12 cellular contexts compared by ENCODE assay signal in the genomic region with DNA sequence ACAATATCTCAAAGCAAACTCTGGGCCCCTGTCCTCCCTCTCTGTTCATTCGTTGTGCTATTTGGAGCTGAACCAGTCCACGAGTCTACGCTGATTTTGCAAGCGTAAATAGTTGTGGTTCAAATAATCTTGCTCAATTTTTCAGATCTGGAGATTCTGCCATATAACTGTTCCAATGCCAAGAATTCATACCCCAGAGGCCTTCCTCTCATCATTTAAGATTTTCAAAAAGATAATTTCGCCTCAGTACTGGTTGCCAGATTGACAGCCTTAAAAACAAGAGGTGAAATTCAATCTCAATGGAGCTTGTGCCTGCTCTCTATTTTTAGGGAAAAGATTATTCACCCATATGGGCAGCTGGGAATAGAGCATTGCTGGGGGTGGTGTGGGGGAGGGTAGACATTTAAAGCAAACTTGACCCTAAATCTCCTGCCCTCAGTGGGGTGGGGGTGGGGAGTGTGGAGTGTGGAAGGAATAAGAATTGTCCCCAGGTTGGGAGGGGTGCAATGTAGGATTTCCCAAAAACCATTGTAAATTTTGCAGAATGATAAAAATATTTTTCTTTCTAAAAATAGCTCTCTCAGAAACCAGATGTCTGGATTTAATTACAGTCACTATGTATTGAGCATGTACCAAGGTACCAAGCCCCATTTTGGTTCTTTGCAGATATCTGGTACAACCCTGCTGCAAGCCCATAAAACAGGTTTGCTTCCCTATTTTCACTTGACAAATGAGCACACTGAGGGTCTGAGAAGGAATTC.
A peak's percentile ranks its signal among the peaks of the same experiment; 100 is the strongest.
DNase-seq lines count a peak whose midpoint lies in the region; ATAC-seq lines count a peak whose summit lies in the region.
"Had no signal": no experiment of that assay in that cellular context is flagged by ENCODE, and none has a peak within 500 bp of the region (broad histone marks: within the 10 kb centered on the region; RNA-seq: fewer than 3 reads in every experiment).

No MANE protein-coding gene starts in this region.

- no peaks in the 10 kb centered on the region for H3K36me3 Mint-ChIP-seq in T-helper 2 cell treated with Interferon-gamma antibody and Interleukin-4, amounts not matched to agents 5 μg/mL and 100 μg/mL, for 36 hours (ENCODE audit: low read depth)

- H3K36me3 ChIP-seq in aorta (ENCODE audit: control insufficient read depth in 1 of 2, insufficient read depth in 2 of 2, low read length in 1 of 2) = no peaks in the 10 kb centered on the region

- H3K9me3 ChIP-seq in aorta (ENCODE audit: control insufficient read depth, low read length) = no peaks in the 10 kb centered on the region

- peak; percentile 77 for ATAC-seq in aorta (ENCODE audit: low FRiP score)

- intact Hi-C loops in aorta (cut with DNase I) = loop anchor here in 1 of 2 donors (2.0 to 5.0 kb wide), 3 partner anchors 61 to 104 kb away; a partner anchor contains a TSS

- H3K27me3 Mint-ChIP-seq in T-helper 2 cell treated with Interferon-gamma antibody and Interleukin-4, amounts not matched to agents 5 μg/mL and 100 μg/mL, for 36 hours (ENCODE audit: low read depth) = peaks cover 7% of the 10 kb centered on the region

- H3K27ac Mint-ChIP-seq in T-helper 2 cell treated with Interferon-gamma antibody and Interleukin-4, amounts not matched to agents 5 μg/mL and 100 μg/mL, for 36 hours = no peak overlapping the region

- H3K4me3 Mint-ChIP-seq in T-helper 2 cell treated with Interferon-gamma antibody and Interleukin-4, amounts not matched to agents 5 μg/mL and 100 μg/mL, for 36 hours = no peak overlapping the region

- H3K27me3 ChIP-seq in aorta (ENCODE audit: control insufficient read depth in 1 of 2, insufficient read depth in 2 of 2, low read length in 1 of 2) = no peaks in the 10 kb centered on the region

- peak overlapping the region in 1 of 2 donors; percentile 19 for H3K27ac ChIP-seq in aorta (ENCODE audit: low read depth in 1 of 2, low read length in 2 of 2)

- no peak overlapping the region for H3K4me3 ChIP-seq in aorta (ENCODE audit: low read length in 2 of 2)

- 3 to 7% methylated on average over 5 of the region's 5 CpGs for WGBS in aorta, 2 donors

- DNase-seq in NCI-H2196 (lab: John Stamatoyannopoulos, UW; ENCODE audit: unreplicated experiment) (peak; percentile 15), NCI-H2196 treated with DMSO at 0.1 percent for 48 hours (lab: John Stamatoyannopoulos, UW; ENCODE audit: unreplicated experiment) (no peak), amniotic stem cell (lab: John Stamatoyannopoulos, UW) (peak; percentile 62), hepatic stellate cell (ENCODE audit: low spot score) (peak; percentile 77), aorta (no peak), NCI-H2227 (lab: John Stamatoyannopoulos, UW; ENCODE audit: unreplicated experiment) (no peak), mesenteric fat pad (ENCODE audit: low spot score) (no peak)
- no peak for DNase-seq in T-helper 2 cell treated with Interferon-gamma antibody and Interleukin-4, amounts not matched to agents 5 μg/mL and 100 μg/mL, for 36 hours (ENCODE audit: low spot score)
- DNase-seq: ACHN; activated naive CD4-positive, alpha-beta T cell; kidney glomerular epithelial cell; OCI-M1 had no signal

- H3K4me1 Mint-ChIP-seq in T-helper 2 cell treated with Interferon-gamma antibody and Interleukin-4, amounts not matched to agents 5 μg/mL and 100 μg/mL, for 36 hours (ENCODE audit: low read depth) = no peaks in the 10 kb centered on the region

- H3K9me3 Mint-ChIP-seq in T-helper 2 cell treated with Interferon-gamma antibody and Interleukin-4, amounts not matched to agents 5 μg/mL and 100 μg/mL, for 36 hours = no peaks in the 10 kb centered on the region

- H3K4me1 ChIP-seq in aorta (ENCODE audit: control insufficient read depth in 1 of 2, insufficient read depth in 2 of 2, low read length in 2 of 2) = peaks cover 10 to 15% of the 10 kb centered on the region in 2 donors

Comparison
In these comparisons a context has a peak if more than half of its experiments do, and no peak if none do; other contexts are left out.
1. DNase-seq: peak in NCI-H2196 (single experiment), amniotic stem cell (single experiment) and hepatic stellate cell (single experiment); none in NCI-H2196 treated with DMSO at 0.1 percent for 48 hours (single experiment), aorta (0 of 2), NCI-H2227 (single experiment), mesenteric fat pad (single experiment) and T-helper 2 cell treated with Interferon-gamma antibody and Interleukin-4, amounts not matched to agents 5 μg/mL and 100 μg/mL, for 36 hours (single experiment).